ENCODE assay signal across 12 cellular contexts in genomic region chr11:45106006-45106405, GRCh38.
"Had no signal": no experiment of that assay in that cellular context is flagged by ENCODE, and none has a peak within 500 bp of the region (broad histone marks: within the 10 kb centered on the region; RNA-seq: fewer than 3 reads in every experiment).

No MANE protein-coding gene starts in this region.

- H3K9me3 Mint-ChIP-seq: activated naive CD4-positive, alpha-beta T cell treated with anti-CD3 and anti-CD28 coated beads, Interleukin-2, amount 50 U/mL, for 24 hours; activated T-helper 2 cell treated with anti-CD3 and anti-CD28 coated beads, Interferon-gamma antibody, Interleukin-2, Interleukin-4, amounts not matched to agents 10 μg/mL and 5 μg/mL and 100 μg/mL, durations not matched to agents 14 hours and 24 hours and 36 hours; endodermal cell; natural killer cell; stimulated activated naive B cell treated with anti-CD40 and anti-IgM and Interleukin-4, amounts not matched to agents 10 μg/mL and 1 μg/mL and 100 μg/mL, for 72 hours had no signal

- H3K27ac Mint-ChIP-seq: activated naive CD4-positive, alpha-beta T cell treated with anti-CD3 and anti-CD28 coated beads, Interleukin-2, amount 50 U/mL, for 24 hours; activated T-helper 2 cell treated with anti-CD3 and anti-CD28 coated beads, Interferon-gamma antibody, Interleukin-2, Interleukin-4, amounts not matched to agents 10 μg/mL and 5 μg/mL and 100 μg/mL, durations not matched to agents 14 hours and 24 hours and 36 hours; endodermal cell; natural killer cell had no signal

- H3K27ac ChIP-seq: adrenal gland, dorsolateral prefrontal cortex, gastrocnemius medialis, heart right ventricle, left lung, tibial artery, vagina had no signal

- H3K9me3 ChIP-seq: adrenal gland, gastrocnemius medialis, heart right ventricle, left lung, tibial artery, vagina had no signal

- H3K27me3 ChIP-seq: vagina had no signal

- H3K4me3 ChIP-seq: adrenal gland, dorsolateral prefrontal cortex, gastrocnemius medialis, heart right ventricle, left lung, tibial artery, vagina had no signal

- H3K4me3 Mint-ChIP-seq: activated naive CD4-positive, alpha-beta T cell treated with anti-CD3 and anti-CD28 coated beads, Interleukin-2, amount 50 U/mL, for 24 hours; endodermal cell; natural killer cell; stimulated activated naive B cell treated with anti-CD40 and anti-IgM and Interleukin-4, amounts not matched to agents 10 μg/mL and 1 μg/mL and 100 μg/mL, for 72 hours had no signal

- H3K36me3 ChIP-seq: adrenal gland, gastrocnemius medialis, heart right ventricle, left lung, tibial artery, vagina had no signal

- H3K4me1 Mint-ChIP-seq: endodermal cell had no signal

- H3K36me3 Mint-ChIP-seq: activated naive CD4-positive, alpha-beta T cell treated with anti-CD3 and anti-CD28 coated beads, Interleukin-2, amount 50 U/mL, for 24 hours; natural killer cell; stimulated activated naive B cell treated with anti-CD40 and anti-IgM and Interleukin-4, amounts not matched to agents 10 μg/mL and 1 μg/mL and 100 μg/mL, for 72 hours had no signal
